ENCODE assay signal across 17 cellular contexts in genomic region chr12:114664661-114665320, GRCh38. TPM values are rescaled to one million over a fixed set of nuclear protein-coding genes. Genes with fewer than 3 reads are reported as not detected.
DNase-seq lines count a peak whose midpoint lies in the region; ATAC-seq, FAIRE-seq and TF ChIP-seq lines count a peak whose summit lies in the region.
"Had no signal": no experiment of that assay in that cellular context is flagged by ENCODE, and none has a peak within 500 bp of the region (broad histone marks: within the 10 kb centered on the region; RNA-seq: fewer than 3 reads in every experiment).

No MANE protein-coding gene starts in this region.

- POLR2A ChIA-PET in H1 (lab: Charles Lee; ENCODE audit: partially characterized antibody) = interaction anchor here (1.0 kb wide), 1 partner anchor 9 kb away, joined by 3 read pairs; no protein-coding TSS in a partner anchor

- no peak overlapping the region for H2AFZ ChIP-seq in H1 (ENCODE audit: low read length)

- no peak overlapping the region for H4K8ac ChIP-seq in H1 (ENCODE audit: extremely low read depth, insufficient read depth, low read length)

- no peak overlapping the region for H3K4ac ChIP-seq in H1 (replicated peaks; ENCODE audit: insufficient read length, low read depth, low read length)

- H3K4me1 ChIP-seq in left ventricle myocardium inferior = peaks cover 46% of the 10 kb centered on the region
- no peaks in the 10 kb centered on the region for H3K4me1 ChIP-seq in right cardiac atrium (ENCODE audit: control insufficient read depth, insufficient read depth, low read length)
- H3K4me1 ChIP-seq in H1 (replicated peaks in 1 of 4; ENCODE audit: control insufficient read depth in 3 of 4, insufficient read depth in 4 of 4, low read length in 3 of 4) = peaks cover 5 to 29% (median 13%) of the 10 kb centered on the region in 4 experiments
- peaks cover 10 to 56% (median 36%) of the 10 kb centered on the region in 4 donors for H3K4me1 ChIP-seq in stomach

- no peak for TF ChIP-seq EP300 in H1 (IDR thresholded peaks at IDR 0.05; ENCODE audit: borderline replicate concordance in 1 of 2, low read depth in 2 of 2, low read length in 2 of 2)
- TF ChIP-seq EP300 in stomach (IDR thresholded peaks at IDR 0.05) = no peak

- H3K27ac Mint-ChIP-seq in mesothelial cell of epicardium = peak overlapping the region; percentile 100
- H3K27ac Mint-ChIP-seq: stimulated activated naive CD8-positive, alpha-beta T cell treated with anti-CD3 and anti-CD28 coated beads, Interleukin-15, Interleukin-2, amounts not matched to agents 100 ng/mL and 50 ng/mL, for 24 hours had no signal

- H3K27ac ChIP-seq in left ventricle myocardium inferior (replicated peaks) (no peak overlapping the region), right cardiac atrium (ENCODE audit: low read length) (no peak overlapping the region), H1 (ENCODE audit: low read depth, low read length) (no peak overlapping the region), stomach (no peak overlapping the region)
- H3K27ac ChIP-seq: RWPE1 had no signal

- no peaks in the 10 kb centered on the region for H3K27me3 Mint-ChIP-seq in mesothelial cell of epicardium (ENCODE audit: low read depth)

- no peak overlapping the region for H2BK20ac ChIP-seq in H1 (ENCODE audit: low read length)

- peaks cover 96% of the 10 kb centered on the region for H3K27me3 ChIP-seq in left ventricle myocardium inferior (ENCODE audit: low read depth)
- H3K27me3 ChIP-seq in right cardiac atrium (ENCODE audit: control insufficient read depth, insufficient read depth) = no peaks in the 10 kb centered on the region
- H3K27me3 ChIP-seq in H1 (replicated peaks in 1 of 4; ENCODE audit: control insufficient read depth in 3 of 4, extremely low read depth in 1 of 4, insufficient read depth in 3 of 4, low read length in 3 of 4) = peaks cover 52 to 68% (median 62%) of the 10 kb centered on the region in 4 experiments
- peaks cover 15 to 92% (median 49%) of the 10 kb centered on the region in 3 donors for H3K27me3 ChIP-seq in stomach

- H3K4me1 Mint-ChIP-seq in mesothelial cell of epicardium = peaks cover 56% of the 10 kb centered on the region

- H3K79me2 ChIP-seq in H1 (ENCODE audit: control insufficient read depth in 1 of 2, insufficient read depth in 2 of 2, low read length in 2 of 2) = no peaks in the 10 kb centered on the region

- H3K18ac ChIP-seq in H1 (ENCODE audit: extremely low read depth, low read length) = no peak overlapping the region

- no peak overlapping the region for H3K56ac ChIP-seq in H1 (replicated peaks; ENCODE audit: insufficient read length, low read depth, low read length)

- H3K4me3 Mint-ChIP-seq in mesothelial cell of epicardium = peak overlapping the region; percentile 76
- H3K4me3 Mint-ChIP-seq: stimulated activated naive CD8-positive, alpha-beta T cell treated with anti-CD3 and anti-CD28 coated beads, Interleukin-15, Interleukin-2, amounts not matched to agents 100 ng/mL and 50 ng/mL, for 24 hours had no signal

- TF ChIP-seq POLR2A in H1 (IDR thresholded peaks at IDR 0.05; ENCODE audit: control extremely low read depth in 1 of 2, low read depth in 2 of 2, low read length in 2 of 2) = no peak
- TF ChIP-seq POLR2A in stomach (IDR thresholded peaks at IDR 0.05) = no peak

- H3K9me3 ChIP-seq in left ventricle myocardium inferior (replicated peaks) (no peaks in the 10 kb centered on the region), right cardiac atrium (ENCODE audit: control insufficient read depth, low read length) (no peaks in the 10 kb centered on the region), H1 (ENCODE audit: insufficient read depth in 2 of 2, low read depth in 1 of 2, low read length in 1 of 2) (no peaks in the 10 kb centered on the region), stomach (no peaks in the 10 kb centered on the region)

- no peak overlapping the region for H2BK120ac ChIP-seq in H1 (replicated peaks; ENCODE audit: low read depth, low read length)

- no peak overlapping the region for H3K14ac ChIP-seq in H1 (ENCODE audit: insufficient read length)

- H4K91ac ChIP-seq in H1 (replicated peaks; ENCODE audit: insufficient read length, low read length) = no peak overlapping the region

- peak overlapping the region; percentile 56 to 59 for H3K4me2 ChIP-seq in H1 (ENCODE audit: insufficient read depth in 1 of 2, low read depth in 2 of 2, low read length in 2 of 2)

- no peak overlapping the region for H3K9ac ChIP-seq in H1 (replicated peaks in 1 of 4; ENCODE audit: extremely low read depth in 1 of 4, low read depth in 3 of 4, low read length in 3 of 4)

- CTCF ChIA-PET in H1 (lab: Charles Lee; ENCODE audit: partially characterized antibody) = interaction anchor here (0.5 to 2.8 kb wide), 8 partner anchors 8 to 1205 kb away, joined by 3 to 7 read pairs (median 5); partner anchors contain the start of gene TBX3

- peak in 1 of 2 experiments; percentile 2; a peak in 1 of 4 replicates for TF ChIP-seq RAD21 in H1 (IDR thresholded peaks at IDR 0.05 in 1 of 2, conservative IDR thresholded peaks at IDR 0.05 in 1 of 2; ENCODE audit: low read depth in 2 of 2, low read length in 2 of 2)

- no peak overlapping the region for H2AK5ac ChIP-seq in H1 (ENCODE audit: low read depth, low read length)

- H3K23me2 ChIP-seq in H1 (ENCODE audit: low read depth, low read length) = no peaks in the 10 kb centered on the region; the same call in 1 of the 2 replicates

- WGBS in right cardiac atrium = 10% methylated on average over 47 of the region's 47 CpGs
- WGBS in H1 (ENCODE audit: extremely low coverage in 1 of 2, insufficient coverage in 1 of 2, insufficient read length in 1 of 2, insufficient replicate concordance in 2 of 2, low coverage in 1 of 2, low lambda C conversion rate in 2 of 2, missing lambda C conversion rate in 1 of 2), 2 experiments = 2% methylated on average over 34 of the region's 47 CpGs; no CpG with 5 or more reads in 1 of the 2 experiments
- WGBS in stomach, 5 donors = 8 to 19% (median 9%) methylated on average over 43 to 47 of the region's 47 CpGs

- H3K36me3 Mint-ChIP-seq in mesothelial cell of epicardium = no peaks in the 10 kb centered on the region

- no peak overlapping the region for H4K5ac ChIP-seq in H1 (ENCODE audit: insufficient read length, low read depth, low read length)

- H2BK15ac ChIP-seq in H1 (ENCODE audit: low read length) = no peak overlapping the region

- no peaks in the 10 kb centered on the region for H3K9me3 Mint-ChIP-seq in mesothelial cell of epicardium
- H3K9me3 Mint-ChIP-seq: stimulated activated naive CD8-positive, alpha-beta T cell treated with anti-CD3 and anti-CD28 coated beads, Interleukin-15, Interleukin-2, amounts not matched to agents 100 ng/mL and 50 ng/mL, for 24 hours had no signal

- no peak for FAIRE-seq in H1 (lab: Jason Lieb, UNC)
- FAIRE-seq: frontal cortex had no signal

- H3K23ac ChIP-seq in H1 (ENCODE audit: insufficient read length) = no peak overlapping the region

- no peak overlapping the region for H2BK5ac ChIP-seq in H1 (ENCODE audit: low read depth, low read length)

- H2BK12ac ChIP-seq in H1 (ENCODE audit: low read depth, low read length) = no peak overlapping the region

- no peaks in the 10 kb centered on the region for H3K79me1 ChIP-seq in H1 (ENCODE audit: low read depth, low read length)

- no peak for TF ChIP-seq CTCF in left ventricle myocardium inferior (IDR thresholded peaks at IDR 0.05; ENCODE audit: borderline replicate concordance)
- TF ChIP-seq CTCF in H1 (IDR thresholded peaks at IDR 0.05; ENCODE audit: control extremely low read depth in 1 of 3, insufficient read depth in 1 of 3, low read depth in 1 of 3, low read length in 3 of 3) = no peak
- TF ChIP-seq CTCF in mesothelial cell of epicardium (IDR thresholded peaks at IDR 0.05; ENCODE audit: unreplicated experiment) = no peak
- no peak for TF ChIP-seq CTCF in stomach (IDR thresholded peaks at IDR 0.05)

- no peak for ATAC-seq in right cardiac atrium
- ATAC-seq in GM21529 (IDR thresholded peaks at IDR 0.05; ENCODE audit: unreplicated experiment) = no peak

- peak overlapping the region; percentile 37 for H3K4me3 ChIP-seq in left ventricle myocardium inferior
- H3K4me3 ChIP-seq in right cardiac atrium (ENCODE audit: low read length) = no peak overlapping the region
- peak overlapping the region in 2 of 4 experiments; percentile 19 to 52; a peak in 3 of 8 replicates for H3K4me3 ChIP-seq in H1 (ENCODE audit: extremely low read depth in 1 of 4, insufficient read depth in 2 of 4, low read depth in 3 of 4, low read length in 4 of 4)
- H3K4me3 ChIP-seq in stomach = peak overlapping the region in 1 of 4 donors; percentile 6

- H3K36me3 ChIP-seq in left ventricle myocardium inferior (no peaks in the 10 kb centered on the region), H1 (ENCODE audit: control insufficient read depth in 2 of 4, insufficient read depth in 4 of 4, low read length in 3 of 4) (no peaks in the 10 kb centered on the region), stomach (no peaks in the 10 kb centered on the region)

- peaks cover 11 to 12% of the 10 kb centered on the region in 2 experiments for H4K20me1 ChIP-seq in H1 (replicated peaks in 1 of 2; ENCODE audit: control insufficient read depth in 1 of 2, insufficient read depth in 2 of 2, low read length in 2 of 2)

- intact Hi-C loops in left ventricle myocardium inferior (cut with micrococcal nuclease) (loop anchor here (5.0 kb wide), 1 partner anchor 1088 kb away; no protein-coding TSS in a partner anchor), right cardiac atrium (cut with DNase I) (loop anchor here (5.0 kb wide), 4 partner anchors 968 to 1253 kb away; no protein-coding TSS in a partner anchor), stomach (cut with DNase I; ENCODE audit: low total_unique reads) (loop anchor here (5.0 kb wide), 2 partner anchors 1088 to 1253 kb away; no protein-coding TSS in a partner anchor)

- no peak for DNase-seq in left ventricle myocardium inferior
- DNase-seq in right cardiac atrium = no peak
- peak in 1 of 2 experiments; percentile 63 for DNase-seq in H1 (ENCODE audit: low read depth in 1 of 2, low spot score in 2 of 2)
- DNase-seq in mesothelial cell of epicardium (ENCODE audit: low spot score in 2 of 2, unreplicated experiment in 2 of 2) = peak in 1 of 2 experiments; percentile 66
- DNase-seq in SHP77 treated with DMSO at 0.1 percent for 48 hours (lab: John Stamatoyannopoulos, UW) = no peak
- DNase-seq in stomach = no peak
- no peak for DNase-seq in NCI-H187 (lab: John Stamatoyannopoulos, UW)
- DNase-seq: activated CD4-positive, alpha-beta T cell treated with anti-CD3 and anti-CD28 coated beads, Interleukin-2, amount 50 U/mL, for 48 hours; effector CD4-positive, alpha-beta T cell; Kasumi-1; NCI-H2081; NCI-H774; T1000 had no signal

RNA-seq across cellular contexts. Expression of gene TBX3, which starts 19.2 kb away (rescaled TPM):
- total RNA-seq in left ventricle myocardium inferior (27.2 TPM), right cardiac atrium (10 to 100 TPM in 1 of 4 donors, 1 to 10 TPM in 3; 7.6 to 19.0 (median 9.0) TPM), mesothelial cell of epicardium (409 to 427 TPM (median 425 TPM) in 3 replicates), stomach (10 to 100 TPM in 2 of 5 donors, 1 to 10 TPM in 2, not detected in 1; 5.7 to 12.7 (median 10.3) TPM)
- polyA plus RNA-seq in right cardiac atrium (13.9 TPM), H1 (2011; rRNA removed) (0.09 TPM in 2 replicates), stomach (1 to 10 TPM; 2.5 to 4.9 (median 3.5) TPM)
- 0.29 and 1.0 TPM in 2 replicates for total RNA-seq in H1 (2021; fragmentation: NEBNext Ultra II Directional; extraction: Animal tissue kit (Norgen Biotek cat#: 25700))
- 0.09 TPM for polyA plus RNA-seq in H1 (2011; cell fraction: cytosol; rRNA removed)
- polyA plus RNA-seq in H1 (2011; cell fraction: nucleus; rRNA removed) = 0.20 TPM
- 0.12 to 0.38 TPM (median 0.24 TPM) in 4 replicates for polyA plus RNA-seq in H1 (2012, experiment 1 of 2)
- 0.18 TPM for polyA plus RNA-seq in H1 (2012, experiment 2 of 2)
- polyA plus RNA-seq in H1 (2013, experiment 1 of 2) = 0.30 TPM
- 0.13 TPM for polyA plus RNA-seq in H1 (2013, experiment 2 of 2)
- polyA minus RNA-seq in H1 (2011; rRNA and poly(A)+ RNA removed) = 0.09 TPM in 1 of 2 replicates, not detected in the other
- polyA minus RNA-seq in H1 (2011; cell fraction: cytosol; rRNA and poly(A)+ RNA removed) = 0.73 TPM
- 0.50 TPM for polyA minus RNA-seq in H1 (2011; cell fraction: nucleus; rRNA and poly(A)+ RNA removed)

Comparison
In these comparisons a context has a peak if more than half of its experiments do, and no peak if none do; other contexts are left out.
1. RNA of gene TBX3, which starts 19.2 kb away (total RNA-seq): 409 to 427 TPM in mesothelial cell of epicardium; 27.2 TPM in left ventricle myocardium inferior (single experiment), 7.6 to 19.0 TPM in right cardiac atrium, 5.7 to 12.7 TPM in stomach and 0.29 to 1.0 TPM in H1; every median in the first group is over 10 times any median in the second.